2 cellular contexts compared by ENCODE assay signal in the genomic region with DNA sequence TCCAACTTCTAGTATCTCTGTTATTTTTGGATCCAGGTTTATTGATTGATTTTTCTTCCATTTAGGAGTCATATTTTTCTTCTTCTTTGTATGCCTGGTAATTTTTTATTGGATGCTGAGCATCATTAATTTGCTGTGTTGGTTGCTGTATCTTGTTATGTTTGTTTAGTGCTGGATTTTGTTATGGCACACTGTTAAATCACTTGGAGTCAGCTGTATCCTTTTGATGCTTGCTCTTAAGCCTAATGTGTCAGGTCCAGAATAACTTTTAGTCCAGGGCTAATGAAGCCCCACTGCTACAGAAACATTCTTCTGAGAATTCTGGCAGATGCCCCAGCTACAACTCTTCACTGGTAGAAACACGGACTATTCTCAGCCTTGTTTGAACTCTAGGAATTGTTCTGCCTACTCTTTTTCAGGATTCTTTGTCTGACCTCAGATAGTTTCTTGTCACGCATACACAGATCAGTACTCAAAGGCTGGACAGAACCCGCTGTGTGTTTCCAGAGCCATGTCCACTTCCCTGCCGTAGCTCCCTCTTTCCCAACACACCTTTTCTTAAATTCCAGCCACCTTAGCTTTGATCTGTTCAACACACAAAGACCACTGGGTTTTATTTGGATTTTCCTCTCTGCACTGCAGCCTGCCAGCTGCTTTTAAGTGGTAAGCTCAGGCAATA.
TF ChIP-seq lines count a peak whose summit lies in the region.

No MANE protein-coding gene starts in this region.

TF ChIP-seq in GM23338, 12 proteins besides CTCF, POLR2A, EP300 and RAD21 (continued from another document):
- TF ChIP-seq, protein P1, sequence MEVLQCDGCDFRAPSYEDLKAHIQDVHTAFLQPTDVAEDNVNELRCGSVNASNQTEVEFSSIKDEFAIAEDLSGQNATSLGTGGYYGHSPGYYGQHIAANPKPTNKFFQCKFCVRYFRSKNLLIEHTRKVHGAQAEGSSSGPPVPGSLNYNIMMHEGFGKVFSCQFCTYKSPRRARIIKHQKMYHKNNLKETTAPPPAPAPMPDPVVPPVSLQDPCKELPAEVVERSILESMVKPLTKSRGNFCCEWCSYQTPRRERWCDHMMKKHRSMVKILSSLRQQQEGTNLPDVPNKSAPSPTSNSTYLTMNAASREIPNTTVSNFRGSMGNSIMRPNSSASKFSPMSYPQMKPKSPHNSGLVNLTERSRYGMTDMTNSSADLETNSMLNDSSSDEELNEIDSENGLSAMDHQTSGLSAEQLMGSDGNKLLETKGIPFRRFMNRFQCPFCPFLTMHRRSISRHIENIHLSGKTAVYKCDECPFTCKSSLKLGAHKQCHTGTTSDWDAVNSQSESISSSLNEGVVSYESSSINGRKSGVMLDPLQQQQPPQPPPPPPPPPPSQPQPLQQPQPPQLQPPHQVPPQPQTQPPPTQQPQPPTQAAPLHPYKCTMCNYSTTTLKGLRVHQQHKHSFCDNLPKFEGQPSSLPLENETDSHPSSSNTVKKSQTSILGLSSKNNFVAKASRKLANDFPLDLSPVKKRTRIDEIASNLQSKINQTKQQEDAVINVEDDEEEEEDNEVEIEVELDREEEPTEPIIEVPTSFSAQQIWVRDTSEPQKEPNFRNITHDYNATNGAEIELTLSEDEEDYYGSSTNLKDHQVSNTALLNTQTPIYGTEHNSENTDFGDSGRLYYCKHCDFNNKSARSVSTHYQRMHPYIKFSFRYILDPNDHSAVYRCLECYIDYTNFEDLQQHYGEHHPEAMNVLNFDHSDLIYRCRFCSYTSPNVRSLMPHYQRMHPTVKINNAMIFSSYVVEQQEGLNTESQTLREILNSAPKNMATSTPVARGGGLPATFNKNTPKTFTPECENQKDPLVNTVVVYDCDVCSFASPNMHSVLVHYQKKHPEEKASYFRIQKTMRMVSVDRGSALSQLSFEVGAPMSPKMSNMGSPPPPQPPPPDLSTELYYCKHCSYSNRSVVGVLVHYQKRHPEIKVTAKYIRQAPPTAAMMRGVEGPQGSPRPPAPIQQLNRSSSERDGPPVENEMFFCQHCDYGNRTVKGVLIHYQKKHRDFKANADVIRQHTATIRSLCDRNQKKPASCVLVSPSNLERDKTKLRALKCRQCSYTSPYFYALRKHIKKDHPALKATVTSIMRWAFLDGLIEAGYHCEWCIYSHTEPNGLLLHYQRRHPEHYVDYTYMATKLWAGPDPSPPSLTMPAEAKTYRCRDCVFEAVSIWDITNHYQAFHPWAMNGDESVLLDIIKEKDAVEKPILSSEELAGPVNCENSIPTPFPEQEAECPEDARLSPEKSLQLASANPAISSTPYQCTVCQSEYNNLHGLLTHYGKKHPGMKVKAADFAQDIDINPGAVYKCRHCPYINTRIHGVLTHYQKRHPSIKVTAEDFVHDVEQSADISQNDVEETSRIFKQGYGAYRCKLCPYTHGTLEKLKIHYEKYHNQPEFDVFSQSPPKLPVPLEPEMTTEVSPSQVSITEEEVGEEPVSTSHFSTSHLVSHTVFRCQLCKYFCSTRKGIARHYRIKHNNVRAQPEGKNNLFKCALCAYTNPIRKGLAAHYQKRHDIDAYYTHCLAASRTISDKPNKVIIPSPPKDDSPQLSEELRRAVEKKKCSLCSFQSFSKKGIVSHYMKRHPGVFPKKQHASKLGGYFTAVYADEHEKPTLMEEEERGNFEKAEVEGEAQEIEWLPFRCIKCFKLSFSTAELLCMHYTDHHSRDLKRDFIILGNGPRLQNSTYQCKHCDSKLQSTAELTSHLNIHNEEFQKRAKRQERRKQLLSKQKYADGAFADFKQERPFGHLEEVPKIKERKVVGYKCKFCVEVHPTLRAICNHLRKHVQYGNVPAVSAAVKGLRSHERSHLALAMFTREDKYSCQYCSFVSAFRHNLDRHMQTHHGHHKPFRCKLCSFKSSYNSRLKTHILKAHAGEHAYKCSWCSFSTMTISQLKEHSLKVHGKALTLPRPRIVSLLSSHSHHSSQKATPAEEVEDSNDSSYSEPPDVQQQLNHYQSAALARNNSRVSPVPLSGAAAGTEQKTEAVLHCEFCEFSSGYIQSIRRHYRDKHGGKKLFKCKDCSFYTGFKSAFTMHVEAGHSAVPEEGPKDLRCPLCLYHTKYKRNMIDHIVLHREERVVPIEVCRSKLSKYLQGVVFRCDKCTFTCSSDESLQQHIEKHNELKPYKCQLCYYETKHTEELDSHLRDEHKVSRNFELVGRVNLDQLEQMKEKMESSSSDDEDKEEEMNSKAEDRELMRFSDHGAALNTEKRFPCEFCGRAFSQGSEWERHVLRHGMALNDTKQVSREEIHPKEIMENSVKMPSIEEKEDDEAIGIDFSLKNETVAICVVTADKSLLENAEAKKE (CRISPR knock-in tag; IDR thresholded peaks at IDR 0.05), result no peak

TF ChIP-seq in SK-N-SH treated with all-trans-retinoic acid at 6 μM for 48 hours, 23 proteins besides CTCF, POLR2A, EP300 and RAD21 (continued from another document):
- TF ChIP-seq, protein P2, sequence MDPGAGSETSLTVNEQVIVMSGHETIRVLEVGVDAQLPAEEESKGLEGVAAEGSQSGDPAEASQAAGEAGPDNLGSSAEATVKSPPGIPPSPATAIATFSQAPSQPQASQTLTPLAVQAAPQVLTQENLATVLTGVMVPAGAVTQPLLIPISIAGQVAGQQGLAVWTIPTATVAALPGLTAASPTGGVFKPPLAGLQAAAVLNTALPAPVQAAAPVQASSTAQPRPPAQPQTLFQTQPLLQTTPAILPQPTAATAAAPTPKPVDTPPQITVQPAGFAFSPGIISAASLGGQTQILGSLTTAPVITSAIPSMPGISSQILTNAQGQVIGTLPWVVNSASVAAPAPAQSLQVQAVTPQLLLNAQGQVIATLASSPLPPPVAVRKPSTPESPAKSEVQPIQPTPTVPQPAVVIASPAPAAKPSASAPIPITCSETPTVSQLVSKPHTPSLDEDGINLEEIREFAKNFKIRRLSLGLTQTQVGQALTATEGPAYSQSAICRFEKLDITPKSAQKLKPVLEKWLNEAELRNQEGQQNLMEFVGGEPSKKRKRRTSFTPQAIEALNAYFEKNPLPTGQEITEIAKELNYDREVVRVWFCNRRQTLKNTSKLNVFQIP (CRISPR knock-in tag; IDR thresholded peaks at IDR 0.05; ENCODE audit: borderline replicate concordance, low read depth), result no peak
- TF ChIP-seq GLIS3 (CRISPR knock-in tag; IDR thresholded peaks at IDR 0.05) (no peak), ESRRG (CRISPR knock-in tag; IDR thresholded peaks at IDR 0.05) (no peak), SNAI2 (CRISPR knock-in tag; IDR thresholded peaks at IDR 0.05) (no peak), TCF4 (CRISPR knock-in tag; IDR thresholded peaks at IDR 0.05; ENCODE audit: borderline replicate concordance) (no peak), ZNF8 (CRISPR knock-in tag; IDR thresholded peaks at IDR 0.05) (no peak)
TF ChIP-seq in SK-N-SH treated with all-trans-retinoic acid at 6 μM for 48 hours: peak in this region for 0.
